ENCODE assay signal across 8 cellular contexts in the genomic region with DNA sequence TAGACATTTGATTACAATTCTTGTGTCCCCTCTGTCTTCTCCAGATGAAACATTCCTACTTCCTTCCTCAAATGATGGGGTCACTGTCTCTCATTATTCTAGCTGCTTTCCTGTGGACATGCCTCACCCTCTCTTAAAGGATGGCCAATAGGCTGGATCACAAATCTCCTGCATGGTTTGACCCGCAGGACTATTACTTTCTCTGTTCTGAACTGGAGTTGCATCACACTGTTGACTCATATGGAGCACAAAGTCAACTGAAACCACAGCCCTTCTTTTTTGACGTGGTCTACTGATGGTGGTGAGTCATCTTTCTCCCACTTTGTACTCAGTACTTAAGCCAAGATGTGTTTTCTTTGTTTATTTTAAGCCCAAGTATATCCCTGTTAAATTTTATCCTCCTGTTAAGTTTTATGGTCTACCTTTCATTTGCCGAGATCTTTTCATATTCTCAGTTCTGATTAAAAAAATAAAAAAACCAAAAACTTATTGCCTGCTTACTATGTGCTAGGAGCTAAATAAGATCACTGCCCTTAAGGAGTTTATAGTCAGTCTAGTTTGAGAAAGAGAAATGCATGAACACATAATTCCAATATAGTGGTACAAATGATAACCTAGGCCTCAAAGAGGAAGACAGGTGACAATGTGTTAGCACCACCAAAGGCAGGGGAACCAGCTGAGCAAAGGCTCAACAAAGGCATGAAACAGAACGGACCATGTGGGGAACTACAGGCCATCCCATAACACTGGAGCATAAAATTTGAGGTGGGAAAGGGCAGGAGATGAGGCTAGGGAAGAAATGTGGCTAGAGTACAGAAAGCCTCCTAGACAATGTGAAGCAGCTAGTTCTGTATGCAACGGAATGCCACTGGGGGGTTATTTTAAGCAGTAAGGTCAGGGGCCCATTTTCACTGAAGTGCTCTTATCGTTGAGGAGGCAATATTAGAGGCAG.
DNase-seq lines count a peak whose midpoint lies in the region; TF ChIP-seq lines count a peak whose summit lies in the region.

No MANE protein-coding gene starts in this region.

- POLR2A ChIA-PET in HEK293 (lab: Yijun Ruan, JAX), result no interaction called here

- CTCF ChIA-PET in HEK293 (lab: Yijun Ruan, JAX), result no interaction called here

- peak overlapping the region; percentile 50 for H3K27ac ChIP-seq in HEK293 (ENCODE audit: extremely low read depth, low read depth, low read length)
- peak overlapping the region in 17 of 21 experiments; percentile 18 to 83 (median 70) for H3K27ac ChIP-seq in skin epidermis

- H3K4me1 ChIP-seq in HEK293 (ENCODE audit: control insufficient read depth, insufficient read depth, low read length), result peaks cover 15% of the 10 kb centered on the region

- no peak for TF ChIP-seq CTCF in HEK293 (tag by site-specific recombination; IDR thresholded peaks at IDR 0.05)

- H3K9me3 ChIP-seq in HEK293 (ENCODE audit: control insufficient read depth, insufficient read depth, low read depth, low read length), result no peaks in the 10 kb centered on the region

- peak; percentile 52 for DNase-seq in NK-92 treated with Interleukin-12 subunit alpha and Interleukin-12 subunit beta, amount 100 ng/mL, for 24 hours (lab: John Stamatoyannopoulos, UW)
- DNase-seq in NK-92 (lab: John Stamatoyannopoulos, UW; ENCODE audit: unreplicated experiment) (no peak), M059J (ENCODE audit: low read depth) (peak; percentile 97), globus pallidus (ENCODE audit: low spot score) (peak; percentile 12), NCI-H1417 treated with DMSO at 0.1 percent for 48 hours (lab: John Stamatoyannopoulos, UW) (no peak)
- DNase-seq in activated CD8-positive, alpha-beta memory T cell treated with anti-CD3 and anti-CD28 coated beads, Interleukin-2, amount 50 U/mL, for 24 hours (ENCODE audit: extremely low read depth), result peak; percentile 17

- H3K36me3 ChIP-seq in HEK293 (ENCODE audit: control insufficient read depth in 2 of 2, insufficient read depth in 1 of 2, low read length in 2 of 2), result peaks cover 0 to 4% of the 10 kb centered on the region in 2 experiments; a peak in 1 of 3 replicates

- H3K4me3 ChIP-seq in HEK293 (ENCODE audit: low read depth, low read length), result no peak overlapping the region
- no peak overlapping the region for H3K4me3 ChIP-seq in skin epidermis

TF ChIP-seq in HEK293, 187 proteins besides CTCF, POLR2A, EP300 and RAD21 (continues in another document):
- no peak for TF ChIP-seq ZNF341 (tag by site-specific recombination; IDR thresholded peaks at IDR 0.05; ENCODE audit: low read depth)
- TF ChIP-seq, protein P1, sequence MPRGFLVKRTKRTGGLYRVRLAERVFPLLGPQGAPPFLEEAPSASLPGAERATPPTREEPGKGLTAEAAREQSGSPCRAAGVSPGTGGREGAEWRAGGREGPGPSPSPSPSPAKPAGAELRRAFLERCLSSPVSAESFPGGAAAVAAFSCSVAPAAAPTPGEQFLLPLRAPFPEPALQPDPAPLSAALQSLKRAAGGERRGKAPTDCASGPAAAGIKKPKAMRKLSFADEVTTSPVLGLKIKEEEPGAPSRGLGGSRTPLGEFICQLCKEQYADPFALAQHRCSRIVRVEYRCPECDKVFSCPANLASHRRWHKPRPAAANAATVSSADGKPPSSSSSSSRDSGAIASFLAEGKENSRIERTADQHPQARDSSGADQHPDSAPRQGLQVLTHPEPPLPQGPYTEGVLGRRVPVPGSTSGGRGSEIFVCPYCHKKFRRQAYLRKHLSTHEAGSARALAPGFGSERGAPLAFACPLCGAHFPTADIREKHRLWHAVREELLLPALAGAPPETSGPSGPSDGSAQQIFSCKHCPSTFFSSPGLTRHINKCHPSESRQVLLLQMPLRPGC (tag by site-specific recombination; IDR thresholded peaks at IDR 0.05), result peak; percentile 66
- TF ChIP-seq, protein P2, sequence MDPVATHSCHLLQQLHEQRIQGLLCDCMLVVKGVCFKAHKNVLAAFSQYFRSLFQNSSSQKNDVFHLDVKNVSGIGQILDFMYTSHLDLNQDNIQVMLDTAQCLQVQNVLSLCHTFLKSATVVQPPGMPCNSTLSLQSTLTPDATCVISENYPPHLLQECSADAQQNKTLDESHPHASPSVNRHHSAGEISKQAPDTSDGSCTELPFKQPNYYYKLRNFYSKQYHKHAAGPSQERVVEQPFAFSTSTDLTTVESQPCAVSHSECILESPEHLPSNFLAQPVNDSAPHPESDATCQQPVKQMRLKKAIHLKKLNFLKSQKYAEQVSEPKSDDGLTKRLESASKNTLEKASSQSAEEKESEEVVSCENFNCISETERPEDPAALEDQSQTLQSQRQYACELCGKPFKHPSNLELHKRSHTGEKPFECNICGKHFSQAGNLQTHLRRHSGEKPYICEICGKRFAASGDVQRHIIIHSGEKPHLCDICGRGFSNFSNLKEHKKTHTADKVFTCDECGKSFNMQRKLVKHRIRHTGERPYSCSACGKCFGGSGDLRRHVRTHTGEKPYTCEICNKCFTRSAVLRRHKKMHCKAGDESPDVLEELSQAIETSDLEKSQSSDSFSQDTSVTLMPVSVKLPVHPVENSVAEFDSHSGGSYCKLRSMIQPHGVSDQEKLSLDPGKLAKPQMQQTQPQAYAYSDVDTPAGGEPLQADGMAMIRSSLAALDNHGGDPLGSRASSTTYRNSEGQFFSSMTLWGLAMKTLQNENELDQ (tag by site-specific recombination; IDR thresholded peaks at IDR 0.05; ENCODE audit: low read depth), result no peak
- TF ChIP-seq SP2 (tag by site-specific recombination; IDR thresholded peaks at IDR 0.05), result no peak
- TF ChIP-seq ZNF416 (tag by site-specific recombination; IDR thresholded peaks at IDR 0.05), result no peak
- TF ChIP-seq ZBTB21 (tag by site-specific recombination; IDR thresholded peaks at IDR 0.05), result peak; percentile 89
- TF ChIP-seq MEIS1 (CRISPR knock-in tag; IDR thresholded peaks at IDR 0.05; ENCODE audit: borderline replicate concordance), result no peak
- 0 out of 2 replicates have a peak, but pooled peaks have one; percentile 30 for TF ChIP-seq KLF10 (tag by site-specific recombination; IDR thresholded peaks at IDR 0.05)
- TF ChIP-seq ZNF660 (tag by site-specific recombination; IDR thresholded peaks at IDR 0.05), result peak; percentile 94
- no peak for TF ChIP-seq ZNF791 (tag by site-specific recombination; IDR thresholded peaks at IDR 0.05)
- peak; percentile 26; the same call in 1 of the 2 replicates for TF ChIP-seq GLIS1 (tag by site-specific recombination; IDR thresholded peaks at IDR 0.05)
- TF ChIP-seq HOXA7 (CRISPR knock-in tag; IDR thresholded peaks at IDR 0.05; ENCODE audit: borderline replicate concordance), result no peak
- no peak for TF ChIP-seq ZSCAN16 (tag by site-specific recombination; IDR thresholded peaks at IDR 0.05)
- TF ChIP-seq, protein P3, sequence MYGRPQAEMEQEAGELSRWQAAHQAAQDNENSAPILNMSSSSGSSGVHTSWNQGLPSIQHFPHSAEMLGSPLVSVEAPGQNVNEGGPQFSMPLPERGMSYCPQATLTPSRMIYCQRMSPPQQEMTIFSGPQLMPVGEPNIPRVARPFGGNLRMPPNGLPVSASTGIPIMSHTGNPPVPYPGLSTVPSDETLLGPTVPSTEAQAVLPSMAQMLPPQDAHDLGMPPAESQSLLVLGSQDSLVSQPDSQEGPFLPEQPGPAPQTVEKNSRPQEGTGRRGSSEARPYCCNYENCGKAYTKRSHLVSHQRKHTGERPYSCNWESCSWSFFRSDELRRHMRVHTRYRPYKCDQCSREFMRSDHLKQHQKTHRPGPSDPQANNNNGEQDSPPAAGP (tag by site-specific recombination; IDR thresholded peaks at IDR 0.05), result peak; percentile 42; the same call in 1 of the 2 replicates
- peak; percentile 5 for TF ChIP-seq ZNF529 (tag by site-specific recombination; IDR thresholded peaks at IDR 0.05; ENCODE audit: insufficient replicate concordance)
- no peak for TF ChIP-seq ZNF37A (tag by site-specific recombination; IDR thresholded peaks at IDR 0.05)
- TF ChIP-seq FEZF1 (tag by site-specific recombination; IDR thresholded peaks at IDR 0.05), result peak; percentile 55
- no peak for TF ChIP-seq ZNF354C (tag by site-specific recombination; IDR thresholded peaks at IDR 0.05; ENCODE audit: borderline replicate concordance, low read depth)
- TF ChIP-seq, protein P4, sequence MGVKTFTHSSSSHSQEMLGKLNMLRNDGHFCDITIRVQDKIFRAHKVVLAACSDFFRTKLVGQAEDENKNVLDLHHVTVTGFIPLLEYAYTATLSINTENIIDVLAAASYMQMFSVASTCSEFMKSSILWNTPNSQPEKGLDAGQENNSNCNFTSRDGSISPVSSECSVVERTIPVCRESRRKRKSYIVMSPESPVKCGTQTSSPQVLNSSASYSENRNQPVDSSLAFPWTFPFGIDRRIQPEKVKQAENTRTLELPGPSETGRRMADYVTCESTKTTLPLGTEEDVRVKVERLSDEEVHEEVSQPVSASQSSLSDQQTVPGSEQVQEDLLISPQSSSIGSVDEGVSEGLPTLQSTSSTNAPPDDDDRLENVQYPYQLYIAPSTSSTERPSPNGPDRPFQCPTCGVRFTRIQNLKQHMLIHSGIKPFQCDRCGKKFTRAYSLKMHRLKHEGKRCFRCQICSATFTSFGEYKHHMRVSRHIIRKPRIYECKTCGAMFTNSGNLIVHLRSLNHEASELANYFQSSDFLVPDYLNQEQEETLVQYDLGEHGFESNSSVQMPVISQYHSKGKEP (tag by site-specific recombination; IDR thresholded peaks at IDR 0.05), result 0 out of 2 replicates have a peak, but pooled peaks have one; percentile 19
- TF ChIP-seq ZNF140 (tag by site-specific recombination; IDR thresholded peaks at IDR 0.05), result no peak
- 0 out of 2 replicates have a peak, but pooled peaks have one; percentile 12 for TF ChIP-seq KLF1 (tag by site-specific recombination; IDR thresholded peaks at IDR 0.05)
- no peak; the same call in 1 of the 2 replicates for TF ChIP-seq ZFHX2 (tag by site-specific recombination; conservative IDR thresholded peaks at IDR 0.05)
- no peak for TF ChIP-seq ZNF391 (tag by site-specific recombination; IDR thresholded peaks at IDR 0.05; ENCODE audit: borderline replicate concordance, low read depth)
- TF ChIP-seq ZNF169 (tag by site-specific recombination; IDR thresholded peaks at IDR 0.05), result no peak
- TF ChIP-seq, protein P5, sequence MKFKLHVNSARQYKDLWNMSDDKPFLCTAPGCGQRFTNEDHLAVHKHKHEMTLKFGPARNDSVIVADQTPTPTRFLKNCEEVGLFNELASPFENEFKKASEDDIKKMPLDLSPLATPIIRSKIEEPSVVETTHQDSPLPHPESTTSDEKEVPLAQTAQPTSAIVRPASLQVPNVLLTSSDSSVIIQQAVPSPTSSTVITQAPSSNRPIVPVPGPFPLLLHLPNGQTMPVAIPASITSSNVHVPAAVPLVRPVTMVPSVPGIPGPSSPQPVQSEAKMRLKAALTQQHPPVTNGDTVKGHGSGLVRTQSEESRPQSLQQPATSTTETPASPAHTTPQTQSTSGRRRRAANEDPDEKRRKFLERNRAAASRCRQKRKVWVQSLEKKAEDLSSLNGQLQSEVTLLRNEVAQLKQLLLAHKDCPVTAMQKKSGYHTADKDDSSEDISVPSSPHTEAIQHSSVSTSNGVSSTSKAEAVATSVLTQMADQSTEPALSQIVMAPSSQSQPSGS (tag by site-specific recombination; IDR thresholded peaks at IDR 0.05; ENCODE audit: low read depth), result peak; percentile 72

Comparison
In these comparisons a context has a peak if more than half of its experiments do, and no peak if none do; other contexts are left out.
1. DNase-seq: peak in NK-92 treated with Interleukin-12 subunit alpha and Interleukin-12 subunit beta, amount 100 ng/mL, for 24 hours (single experiment), M059J (single experiment), activated CD8-positive, alpha-beta memory T cell treated with anti-CD3 and anti-CD28 coated beads, Interleukin-2, amount 50 U/mL, for 24 hours (single experiment) and globus pallidus (single experiment); none in NK-92 (single experiment) and NCI-H1417 treated with DMSO at 0.1 percent for 48 hours (single experiment).